8 cellular contexts compared by ENCODE assay signal in the genomic region with DNA sequence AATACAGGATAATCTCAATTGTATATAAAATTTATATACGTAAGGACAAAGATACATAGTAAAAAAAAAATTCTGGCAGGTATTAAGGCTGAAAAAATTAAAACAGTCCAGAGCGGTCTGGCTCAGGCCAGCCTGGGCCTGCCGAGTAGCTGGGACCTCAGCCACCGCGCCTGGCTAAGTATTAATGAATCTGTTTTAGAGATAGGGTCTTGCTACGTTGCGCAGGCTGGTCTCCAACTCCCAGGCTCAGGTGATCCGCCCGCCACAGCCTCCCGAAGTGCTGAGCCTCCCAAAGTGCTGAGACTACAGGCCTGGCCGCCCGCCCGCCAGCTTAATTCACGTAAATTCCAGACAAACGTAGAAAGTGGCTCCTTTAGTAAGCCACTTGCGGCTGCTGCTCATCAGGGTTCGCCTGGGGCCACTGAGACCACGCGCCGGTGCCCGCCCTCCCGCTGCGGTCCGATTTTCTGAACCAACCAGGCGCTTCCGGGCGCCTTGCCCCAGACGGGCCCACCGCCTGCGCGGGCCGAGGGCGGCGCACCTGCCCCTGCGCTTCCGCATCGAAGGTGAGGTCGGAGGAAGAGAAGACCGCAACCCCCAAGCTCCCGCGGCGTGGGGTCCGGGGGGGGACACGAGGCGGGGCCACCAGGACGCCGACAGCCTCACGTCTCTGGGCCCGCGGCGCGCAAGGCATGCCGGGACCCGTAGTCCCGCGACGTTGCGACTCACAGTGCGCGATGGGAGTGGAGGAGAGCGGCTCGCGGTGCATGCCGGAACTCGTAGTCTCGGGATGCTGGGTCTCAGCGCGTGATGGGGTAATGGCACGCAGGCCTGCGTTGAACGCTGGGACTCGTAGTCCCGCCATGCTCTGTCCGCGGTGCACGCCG. TPM values are rescaled to one million over a fixed set of nuclear protein-coding genes. Genes with fewer than 3 reads are reported as not detected.
DNase-seq lines count a peak whose midpoint lies in the region; ATAC-seq and TF ChIP-seq lines count a peak whose summit lies in the region.

No MANE protein-coding gene starts in this region.

- peaks cover under 1 to 2% of the 10 kb centered on the region in 2 donors for H3K36me3 ChIP-seq in esophagus (ENCODE audit: control insufficient read depth in 2 of 2, insufficient read depth in 2 of 2, low read length in 1 of 2)
- peaks cover 6 to 11% of the 10 kb centered on the region in 2 donors for H3K36me3 ChIP-seq in mucosa of rectum (ENCODE audit: control insufficient read depth in 2 of 2, insufficient read depth in 2 of 2, low read length in 2 of 2)

- H3K9me3 ChIP-seq in esophagus (ENCODE audit: control insufficient read depth in 2 of 2, insufficient read depth in 1 of 2, low read depth in 1 of 2, low read length in 1 of 2) (no peaks in the 10 kb centered on the region), mucosa of rectum (ENCODE audit: control insufficient read depth in 2 of 2, low read length in 2 of 2) (no peaks in the 10 kb centered on the region)

- H3K27me3 ChIP-seq in esophagus (ENCODE audit: control insufficient read depth in 1 of 2, insufficient read depth in 2 of 2, low read length in 2 of 2) (no peaks in the 10 kb centered on the region), mucosa of rectum (ENCODE audit: control insufficient read depth in 2 of 2, insufficient read depth in 2 of 2, low read length in 2 of 2) (no peaks in the 10 kb centered on the region)

- H3K27ac ChIP-seq in esophagus (ENCODE audit: low read depth in 2 of 2, low read length in 1 of 2) (peak overlapping the region; percentile 97 to 98), mucosa of rectum (ENCODE audit: low read depth in 2 of 2, low read length in 2 of 2) (peak overlapping the region; percentile 96 to 97)

- DNase-seq in DMS79 (lab: John Stamatoyannopoulos, UW) (peak; percentile 98), KG1 (lab: John Stamatoyannopoulos, UW) (peak; percentile 95)
- peak; percentile 97 to 98 for DNase-seq in activated T-cell treated with anti-CD3 and anti-CD28 coated beads, Interleukin-2, amount 50 U/mL, for 48 hours
- DNase-seq in stimulated activated CD8-positive, alpha-beta memory T cell treated with anti-CD3 and anti-CD28 coated beads, Interleukin-4, amount 100 ng/mL, for 4 hours (ENCODE audit: low read depth in 2 of 2, low spot score in 1 of 2): peak; percentile 92 to 98

- peak overlapping the region; percentile 93 to 97 for H3K4me3 ChIP-seq in esophagus (ENCODE audit: low read depth in 1 of 2, low read length in 2 of 2)
- peak overlapping the region; percentile 70 to 93 for H3K4me3 ChIP-seq in mucosa of rectum (ENCODE audit: low read length in 2 of 2)

- peak overlapping the region; percentile 88 to 92 for H3K9ac ChIP-seq in mucosa of rectum (ENCODE audit: low read depth in 1 of 2, low read length in 2 of 2)

- H3K4me1 ChIP-seq in esophagus (ENCODE audit: control insufficient read depth in 2 of 2, insufficient read depth in 2 of 2, low read length in 1 of 2): peaks cover 16 to 17% of the 10 kb centered on the region in 2 donors
- peaks cover 26 to 33% of the 10 kb centered on the region in 2 donors for H3K4me1 ChIP-seq in mucosa of rectum (ENCODE audit: control insufficient read depth in 2 of 2, insufficient read depth in 2 of 2, low read length in 2 of 2)

- peak; percentile 90 for ATAC-seq in GM21737 (IDR thresholded peaks at IDR 0.05; ENCODE audit: unreplicated experiment)

- 0 to 1% methylated on average over 77 of the region's 77 CpGs for WGBS in esophagus, 2 donors

TF ChIP-seq in PFSK-1, 5 proteins besides CTCF, POLR2A, EP300 and RAD21:
- peak; percentile 54; the same call in 1 of the 2 replicates for TF ChIP-seq POLR2AphosphoS5 (IDR thresholded peaks at IDR 0.05; ENCODE audit: low read depth, low read length)
- TF ChIP-seq TAF1 (IDR thresholded peaks at IDR 0.05; ENCODE audit: borderline replicate concordance, insufficient read depth, low read length): peak; percentile 8; the same call in 1 of the 2 replicates
- TF ChIP-seq FOXP2 (optimal IDR thresholded peaks at IDR 0.05; ENCODE audit: borderline replicate concordance, extremely low read depth, extremely low read length, insufficient read depth): no peak

RNA-seq across cellular contexts. Expression of a gene that starts 0.7 kb away (rescaled TPM):
- 32.4 TPM for polyA plus RNA-seq in PFSK-1 (2012; ENCODE audit: insufficient read length, low read depth)
- 10 to 100 TPM; 10.8 to 13.0 TPM for polyA plus RNA-seq in esophagus

Comparison
In these comparisons a context has a peak if more than half of its experiments do, and no peak if none do; other contexts are left out.
1. Peak in every context shown above with its lines: DNase-seq, ATAC-seq, H3K4me3 ChIP-seq and H3K27ac ChIP-seq.